13 cellular contexts compared by ENCODE assay signal in genomic region chr13:49607761-49608160, GRCh38. TPM values are rescaled to one million over a fixed set of nuclear protein-coding genes. Genes with fewer than 3 reads are reported as not detected.
A peak's percentile ranks its signal among the peaks of the same experiment; 100 is the strongest.
DNase-seq lines count a peak whose midpoint lies in the region; ATAC-seq and TF ChIP-seq lines count a peak whose summit lies in the region.
"Had no signal": no experiment of that assay in that cellular context is flagged by ENCODE, and none has a peak within 500 bp of the region (broad histone marks: within the 10 kb centered on the region; RNA-seq: fewer than 3 reads in every experiment).

No MANE protein-coding gene starts in this region.

- CTCF ChIA-PET in activated B cell treated with CpG ODN at 0.5 μM for 24 hours (lab: Charles Lee) = interaction anchor here (1.5 to 2.5 kb wide), 5 partner anchors 21 to 327 kb away, joined by 3 to 18 read pairs (median 6); partner anchors contain the start of genes ARL11, CAB39L, PHF11 and SETDB2

- H3K36me3 Mint-ChIP-seq in activated B cell treated with CpG ODN at 0.5 μM for 24 hours (ENCODE audit: low read depth) = no peaks in the 10 kb centered on the region
- H3K36me3 Mint-ChIP-seq: CD14-positive monocyte had no signal

- H3K9me3 ChIP-seq in DND-41 (ENCODE audit: insufficient read depth, low read length, severe bottlenecking) = no peaks in the 10 kb centered on the region
- H3K9me3 ChIP-seq in neuron (ENCODE audit: low read length) = no peaks in the 10 kb centered on the region
- H3K9me3 ChIP-seq: MG63 had no signal

- H3K27me3 ChIP-seq in DND-41 (ENCODE audit: insufficient read depth, low read length, poor library complexity) = no peaks in the 10 kb centered on the region
- H3K27me3 ChIP-seq in neuron (ENCODE audit: insufficient read depth, low read length) = no peaks in the 10 kb centered on the region
- H3K27me3 ChIP-seq: MG63 had no signal

- ATAC-seq in DND-41 (ENCODE audit: insufficient read depth, low read depth) (no peak), activated B cell treated with CpG ODN at 0.5 μM for 24 hours (ENCODE audit: low read depth) (no peak), GM21723 (IDR thresholded peaks at IDR 0.05; ENCODE audit: unreplicated experiment) (no peak), GM21367 (IDR thresholded peaks at IDR 0.05; ENCODE audit: unreplicated experiment) (no peak)

- H3K9ac ChIP-seq in DND-41 (ENCODE audit: low read depth, low read length) = no peak overlapping the region; the same call in 1 of the 2 replicates

- no peaks in the 10 kb centered on the region for H4K20me1 ChIP-seq in DND-41 (ENCODE audit: insufficient read depth, low read length)

- no peaks in the 10 kb centered on the region for H3K27me3 Mint-ChIP-seq in activated B cell treated with CpG ODN at 0.5 μM for 24 hours

- intact Hi-C loops in activated B cell treated with CpG ODN at 0.5 μM for 24 hours (cut with micrococcal nuclease) = loop anchor here (1.0 to 5.0 kb wide), 8 partner anchors 22 to 1463 kb away; partner anchors contain the start of gene RCBTB1

- H3K4me3 Mint-ChIP-seq in activated B cell treated with CpG ODN at 0.5 μM for 24 hours = no peak overlapping the region

- no peak overlapping the region for H3K4me2 ChIP-seq in DND-41 (ENCODE audit: insufficient read depth, low read length)
- H3K4me2 ChIP-seq: PC-9 had no signal

- H3K27ac Mint-ChIP-seq in activated B cell treated with CpG ODN at 0.5 μM for 24 hours = peak overlapping the region; percentile 79

- peaks cover 7% of the 10 kb centered on the region for H3K9me3 Mint-ChIP-seq in activated B cell treated with CpG ODN at 0.5 μM for 24 hours
- H3K9me3 Mint-ChIP-seq: T-helper 1 cell treated with Interleukin-12 subunit alpha and Interleukin-12 subunit beta and Interleukin-4 antibody, amounts not matched to agents 30 μg/mL and 1 μg/mL, for 36 hours had no signal

- H3K4me3 ChIP-seq in DND-41 (ENCODE audit: low read depth in 1 of 2, low read length in 2 of 2) = no peak overlapping the region
- no peak overlapping the region for H3K4me3 ChIP-seq in neuron (ENCODE audit: low read length)
- H3K4me3 ChIP-seq: MG63, PC-9 had no signal

- TF ChIP-seq CTCF in DND-41 (IDR thresholded peaks at IDR 0.05; ENCODE audit: borderline replicate concordance, extremely low read depth, low read length, poor library complexity, severe bottlenecking) = no peak
- no peak for TF ChIP-seq CTCF in activated B cell treated with CpG ODN at 0.5 μM for 24 hours (IDR thresholded peaks at IDR 0.05)

- no peaks in the 10 kb centered on the region for H3K79me2 ChIP-seq in DND-41 (ENCODE audit: insufficient read depth, low read length)

- POLR2A ChIA-PET in activated B cell treated with CpG ODN at 0.5 μM for 24 hours (lab: Charles Lee) = interaction anchor here (0.9 to 1.8 kb wide), 3 partner anchors 12 to 164 kb away, joined by 3 to 7 read pairs (median 3); partner anchors contain the start of genes CAB39L, PHF11 and SETDB2

- H2AFZ ChIP-seq in DND-41 (ENCODE audit: low read depth, low read length) = peak overlapping the region; percentile 19; the same call in 1 of the 2 replicates
- peak overlapping the region; percentile 79 for H2AFZ ChIP-seq in neuron (ENCODE audit: low read depth, low read length)
- H2AFZ ChIP-seq: PC-9 had no signal

- H3K36me3 ChIP-seq in DND-41 (ENCODE audit: insufficient read depth, low read length) = no peaks in the 10 kb centered on the region
- no peaks in the 10 kb centered on the region for H3K36me3 ChIP-seq in neuron (ENCODE audit: insufficient read depth, low read length)
- H3K36me3 ChIP-seq: MG63 had no signal

- in situ Hi-C loops in KBM-7 (cut with MboI; ENCODE audit: low pct_unique_long_range_greater_than_20kb, low sequenced_read_pairs) = loop anchor here (25.0 kb wide), 1 partner anchor 295 kb away; no protein-coding TSS in a partner anchor

- H3K4me1 ChIP-seq in DND-41 (ENCODE audit: insufficient read depth, low read length) = peaks cover 6% of the 10 kb centered on the region
- no peaks in the 10 kb centered on the region for H3K4me1 ChIP-seq in neuron (ENCODE audit: insufficient read depth, low read length)

- H3K27ac ChIP-seq in DND-41 (ENCODE audit: low read length) = no peak overlapping the region
- H3K27ac ChIP-seq: PC-9, RWPE1 had no signal

- H3K4me1 Mint-ChIP-seq in activated B cell treated with CpG ODN at 0.5 μM for 24 hours = peaks cover 24% of the 10 kb centered on the region

- DNase-seq in DND-41 (no peak), KBM-7 (peak; percentile 41), activated B cell treated with CpG ODN at 0.5 μM for 24 hours (no peak), NCI-H2081 (lab: John Stamatoyannopoulos, UW) (no peak)

RNA-seq across cellular contexts. Expression of gene ARL11, which starts 20.5 kb away (rescaled TPM):
- 9.5 and 10.7 TPM in 2 replicates for total RNA-seq in activated B cell treated with CpG ODN at 0.5 μM for 24 hours
- total RNA-seq: G401 had no signal

RNA-seq across cellular contexts. Expression of gene RCBTB1, which starts 22.4 kb away (rescaled TPM):
- total RNA-seq in activated B cell treated with CpG ODN at 0.5 μM for 24 hours = 19.7 and 22.6 TPM in 2 replicates
